In the genomic region with DNA sequence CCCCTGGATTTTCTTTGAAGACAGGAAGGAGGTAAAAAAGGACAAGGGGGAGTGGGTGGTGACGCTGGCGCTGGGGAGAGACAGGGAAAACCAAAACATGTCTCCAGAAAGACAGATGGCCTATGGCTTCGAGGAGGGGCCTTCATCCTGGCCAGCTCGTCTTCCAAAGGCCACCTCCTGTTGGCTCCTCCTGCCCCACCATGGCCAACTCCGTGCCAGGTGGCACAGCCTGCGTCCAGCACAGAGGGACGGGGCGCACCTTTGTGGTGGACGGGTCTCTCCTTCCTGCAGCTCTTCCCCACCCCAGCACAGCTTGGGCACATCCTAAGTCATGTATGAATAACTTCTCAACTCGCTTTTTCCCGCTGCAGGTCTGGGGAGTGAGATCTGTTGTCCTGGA, we compare ENCODE assay signal across 20 cellular contexts.
"Had no signal": no experiment of that assay in that cellular context is flagged by ENCODE, and none has a peak within 500 bp of the region (broad histone marks: within the 10 kb centered on the region; RNA-seq: fewer than 3 reads in every experiment).

No MANE protein-coding gene starts in this region.

- H3K36me3 Mint-ChIP-seq: naive B cell had no signal

- H3K36me3 ChIP-seq: brain microvascular endothelial cell, colonic mucosa, gastrocnemius medialis, ovary, prostate gland, upper lobe of right lung had no signal

- ATAC-seq: effector memory CD8-positive, alpha-beta T cell; gastrocnemius medialis; T-helper 17 cell; upper lobe of right lung had no signal

- DNase-seq: activated CD4-positive, CD25-positive, alpha-beta regulatory T cell; activated naive CD4-positive, alpha-beta T cell treated with anti-CD3 and anti-CD28 coated beads, Interleukin-2, amount 50 U/mL, for 16 hours; activated T-cell treated with anti-CD3 and anti-CD28 coated beads, Interleukin-2, amount 50 U/mL, for 1 hour; aorta; effector memory CD8-positive, alpha-beta T cell; esophagus squamous epithelium; gastrocnemius medialis; mesenchymal stem cell; naive B cell; ovary; spleen; stimulated activated CD4-positive, alpha-beta T cell treated with anti-CD3 and anti-CD28 coated beads, Interleukin-4, amount 100 ng/mL, for 1 hour; stimulated activated naive CD8-positive, alpha-beta T cell treated with anti-CD3 and anti-CD28 coated beads, Interleukin-15, Interleukin-2, amounts not matched to agents 100 U/mL and 50 U/mL, for 24 hours; T-helper 17 cell; thyroid gland; upper lobe of right lung had no signal

- H3K27me3 Mint-ChIP-seq: effector memory CD8-positive, alpha-beta T cell; naive B cell; T-helper 17 cell had no signal

- H3K9me3 Mint-ChIP-seq: effector memory CD8-positive, alpha-beta T cell had no signal

- H3K4me1 ChIP-seq: colonic mucosa, gastrocnemius medialis, prostate gland, thyroid gland, upper lobe of right lung had no signal

- H3K27ac ChIP-seq: brain microvascular endothelial cell, colonic mucosa, gastrocnemius medialis, ovary, prostate gland, spleen, thyroid gland, upper lobe of right lung had no signal

- H3K4me3 ChIP-seq: colonic mucosa, esophagus squamous epithelium, gastrocnemius medialis, ovary, prostate gland, spleen, thyroid gland, upper lobe of right lung had no signal

- H3K4me1 Mint-ChIP-seq: naive B cell had no signal

- H3K4me3 Mint-ChIP-seq: effector memory CD8-positive, alpha-beta T cell; naive B cell; T-helper 17 cell had no signal

- H3K9me3 ChIP-seq: colonic mucosa, esophagus squamous epithelium, gastrocnemius medialis, ovary, prostate gland, spleen, thyroid gland, upper lobe of right lung had no signal

- H3K27me3 ChIP-seq: brain microvascular endothelial cell, colonic mucosa, dorsolateral prefrontal cortex, esophagus squamous epithelium, gastrocnemius medialis, ovary, thyroid gland, upper lobe of right lung had no signal
